38 cellular contexts compared by ENCODE assay signal in genomic region chr2:170208967-170209366, GRCh38. TPM values are rescaled to one million over a fixed set of nuclear protein-coding genes. Genes with fewer than 3 reads are reported as not detected.
"Had no signal": no experiment of that assay in that cellular context is flagged by ENCODE, and none has a peak within 500 bp of the region (broad histone marks: within the 10 kb centered on the region; RNA-seq: fewer than 3 reads in every experiment).

No MANE protein-coding gene starts in this region.

- H3K36me3 ChIP-seq: MG63 had no signal

- DNase-seq: Karpas-422, Kasumi-1, MG63, MM.1S, MV-4-11, NCI-H1048, NCI-H1092, NCI-H1092 treated with DMSO at 0.1 percent for 48 hours, NCI-H1105, NCI-H1105 treated with DMSO at 0.1 percent for 48 hours, NCI-H1417, NCI-H1417 treated with DMSO at 0.1 percent for 48 hours, NCI-H1436, NCI-H1436 treated with DMSO at 0.1 percent for 48 hours, NCI-H146, NCI-H1694, NCI-H1694 treated with DMSO at 0.1 percent for 48 hours, NCI-H187, NCI-H187 treated with DMSO at 0.1 percent for 48 hours, NCI-H1930, NCI-H2029, NCI-H2029 treated with DMSO at 0.1 percent for 48 hours, NCI-H2081, NCI-H2081 treated with DMSO at 0.1 percent for 48 hours, NCI-H2107, NCI-H2171, NCI-H2171 treated with DMSO at 0.1 percent for 48 hours, NCI-H2227 treated with DMSO at 0.1 percent for 48 hours, NCI-H226, NCI-H345, NCI-H446, NCI-H446 treated with DMSO at 0.1 percent for 48 hours, NCI-H510A, NCI-H510A treated with DMSO at 0.1 percent for 48 hours, NCI-H524 had no signal

- H3K27me3 ChIP-seq: MG63 had no signal

- H3K4me3 ChIP-seq: MG63 had no signal

RNA-seq across cellular contexts. Expression of gene MYO3B, which starts 31.0 kb away (rescaled TPM):
- total RNA-seq: M059J, MCF 10A, NCI-H460 had no signal
